8 cellular contexts compared by ENCODE assay signal in genomic region chr19:2507109-2507508, GRCh38. TPM values are rescaled to one million over a fixed set of nuclear protein-coding genes. Genes with fewer than 3 reads are reported as not detected.
DNase-seq lines count a peak whose midpoint lies in the region; ATAC-seq and TF ChIP-seq lines count a peak whose summit lies in the region.

No MANE protein-coding gene starts in this region.

- POLR2A ChIA-PET in PC-3 (lab: Charles Lee; ENCODE audit: unreplicated experiment) = interaction anchor here (0.8 kb wide), 1 partner anchor 31 kb away, joined by 4 read pairs; the partner anchor contains the start of gene GADD45B

- WGBS in trophoblast cell (ENCODE audit: extremely low coverage, insufficient coverage, insufficient read length) = no CpG with 5 or more reads among the region's 12 CpGs

- peak overlapping the region; percentile 30 for H2BK12ac ChIP-seq in trophoblast cell (ENCODE audit: low read length)

- H2AFZ ChIP-seq in PC-3 (ENCODE audit: low read length) (0 out of 2 replicates have a peak overlapping the region, but pooled peaks have one; percentile 59), trophoblast cell (ENCODE audit: insufficient read depth, low read length, poor library complexity) (no peak overlapping the region)

- H4K12ac ChIP-seq in trophoblast cell (ENCODE audit: low read depth, low read length) = no peak overlapping the region

- no peaks in the 10 kb centered on the region for H3K79me2 ChIP-seq in PC-3 (ENCODE audit: low read length)
- no peaks in the 10 kb centered on the region for H3K79me2 ChIP-seq in trophoblast cell (ENCODE audit: control insufficient read depth, insufficient read depth, low read length, poor library complexity)

- H3K36me3 ChIP-seq in PC-3 (ENCODE audit: low read depth, low read length) (no peaks in the 10 kb centered on the region), duodenal mucosa (ENCODE audit: control insufficient read depth in 1 of 2, insufficient read depth in 2 of 2, low read length in 2 of 2) (no peaks in the 10 kb centered on the region), trophoblast cell (ENCODE audit: control insufficient read depth in 1 of 2, insufficient read depth in 2 of 2, low read length in 2 of 2) (no peaks in the 10 kb centered on the region), tibial artery (no peaks in the 10 kb centered on the region)

- ATAC-seq in PC-3 (peak; percentile 71), GM18907 (IDR thresholded peaks at IDR 0.05; ENCODE audit: unreplicated experiment) (no peak)

- H3K4ac ChIP-seq in trophoblast cell (ENCODE audit: low read depth, low read length) = no peak overlapping the region

- peak overlapping the region; percentile 48 for H3K9ac ChIP-seq in PC-3 (ENCODE audit: low read length)
- no peak overlapping the region for H3K9ac ChIP-seq in duodenal mucosa (ENCODE audit: low read depth in 1 of 2, low read length in 2 of 2)
- H3K9ac ChIP-seq in trophoblast cell (ENCODE audit: low read length) = no peak overlapping the region

- CTCF ChIA-PET in PC-3 (lab: Charles Lee) = interaction anchor here (0.5 to 0.7 kb wide), 2 partner anchors 72 to 352 kb away, joined by 3 to 8 read pairs; no protein-coding TSS in a partner anchor

- H2AK5ac ChIP-seq in trophoblast cell (ENCODE audit: low read length) = peak overlapping the region; percentile 64

- BruUV-seq in PC-3 (replicated peaks; lab: Mats Ljungman, UMichigan) = no TSS peak

- DNase-seq in AG20443 (ENCODE audit: low spot score) = peak; percentile 37
- DNase-seq in HuH-7 (ENCODE audit: low spot score) = peak; percentile 72
- peak; percentile 89 for DNase-seq in PC-3
- peak in 1 of 2 donors; percentile 47 for DNase-seq in trophoblast cell
- no peak for DNase-seq in hepatic stellate cell (ENCODE audit: low spot score)
- no peak for DNase-seq in tibial artery

- peak overlapping the region; percentile 80 for H4K8ac ChIP-seq in trophoblast cell (ENCODE audit: low read depth, low read length)

- H3K4me3 ChIP-seq in PC-3 (ENCODE audit: low read length) (no peak overlapping the region), duodenal mucosa (ENCODE audit: low read depth in 1 of 2, low read length in 2 of 2) (peak overlapping the region; percentile 3 to 43), trophoblast cell (ENCODE audit: low read depth, low read length) (no peak overlapping the region), tibial artery (no peak overlapping the region)

- H3K9me3 ChIP-seq in PC-3 (ENCODE audit: low read length) (no peaks in the 10 kb centered on the region), duodenal mucosa (ENCODE audit: control insufficient read depth in 1 of 2, low read length in 2 of 2) (no peaks in the 10 kb centered on the region), trophoblast cell (ENCODE audit: insufficient read depth, low read depth, low read length) (peaks cover 3% of the 10 kb centered on the region), tibial artery (no peaks in the 10 kb centered on the region)

- no peaks in the 10 kb centered on the region for H4K20me1 ChIP-seq in PC-3 (ENCODE audit: low read length)

- no peaks in the 10 kb centered on the region for H3K9me2 ChIP-seq in PC-3 (replicated peaks; ENCODE audit: low read length)

- peak overlapping the region; percentile 82 for H3K27ac ChIP-seq in PC-3 (ENCODE audit: low read length)
- no peak overlapping the region for H3K27ac ChIP-seq in duodenal mucosa (ENCODE audit: low read depth, low read length)
- no peak overlapping the region for H3K27ac ChIP-seq in trophoblast cell (ENCODE audit: low read depth, low read length)
- no peak overlapping the region for H3K27ac ChIP-seq in tibial artery

- peak overlapping the region; percentile 15 for H2BK120ac ChIP-seq in trophoblast cell (ENCODE audit: insufficient read depth, low read length, poor library complexity)

- H3K79me1 ChIP-seq in trophoblast cell (ENCODE audit: low read length) = peaks cover 7% of the 10 kb centered on the region

- TF ChIP-seq CTCF in PC-3 (conservative IDR thresholded peaks at IDR 0.05; ENCODE audit: low read depth, low read length) (no peak), tibial artery (IDR thresholded peaks at IDR 0.05) (no peak)

- H3K4me2 ChIP-seq in PC-3 (ENCODE audit: low read length) (peak overlapping the region; percentile 67), trophoblast cell (ENCODE audit: low read length) (no peak overlapping the region)

- H3K14ac ChIP-seq in trophoblast cell (ENCODE audit: low read length) = no peak overlapping the region

- peaks cover 3% of the 10 kb centered on the region for H3F3A ChIP-seq in PC-3 (ENCODE audit: low read length, unreplicated experiment)

- H3K4me1 ChIP-seq in PC-3 (ENCODE audit: insufficient read depth, low read length) (peaks cover 14% of the 10 kb centered on the region), duodenal mucosa (ENCODE audit: control insufficient read depth in 1 of 2, insufficient read depth in 2 of 2, low read length in 2 of 2) (peaks cover 0 to 5% of the 10 kb centered on the region in 2 donors), trophoblast cell (ENCODE audit: control insufficient read depth in 1 of 2, insufficient read depth in 2 of 2, low read length in 2 of 2) (peaks cover 9 to 12% of the 10 kb centered on the region in 2 experiments), tibial artery (no peaks in the 10 kb centered on the region)

- no peak overlapping the region for H3K23ac ChIP-seq in trophoblast cell (ENCODE audit: low read length)

- intact Hi-C loops in PC-3 (cut with micrococcal nuclease) = no loop called here
- intact Hi-C loops in tibial artery (cut with DNase I; ENCODE audit: low total_unique reads) = no loop called here

- H2BK5ac ChIP-seq in trophoblast cell (ENCODE audit: low read depth, low read length, poor library complexity) = no peak overlapping the region

- H3K27me3 ChIP-seq in PC-3 (ENCODE audit: low read length) (no peaks in the 10 kb centered on the region), duodenal mucosa (ENCODE audit: control insufficient read depth in 1 of 2, insufficient read depth in 2 of 2, low read length in 2 of 2) (no peaks in the 10 kb centered on the region), trophoblast cell (ENCODE audit: insufficient read depth, low read length) (no peaks in the 10 kb centered on the region), tibial artery (peaks cover 0 to 27% of the 10 kb centered on the region in 2 donors)

- H4K91ac ChIP-seq in trophoblast cell (ENCODE audit: low read depth, low read length) = no peak overlapping the region

- no peak overlapping the region for H3K18ac ChIP-seq in trophoblast cell (ENCODE audit: low read length)

RNA-seq across cellular contexts. Expression of gene GADD45B, which starts 31.2 kb away (rescaled TPM):
- 137 and 154 TPM in 2 replicates for total RNA-seq in PC-3 (2014; rRNA removed)
- polyA plus RNA-seq in trophoblast cell (2013) = 89.4 and 93.2 TPM in 2 replicates

RNA-seq across cellular contexts. Expression of gene LMNB2, which starts 50.4 kb away (rescaled TPM):
- 220 and 327 TPM in 2 replicates for total RNA-seq in PC-3 (2014; rRNA removed)
- 103 and 105 TPM in 2 replicates for polyA plus RNA-seq in trophoblast cell (2013)

Comparison
In these comparisons a context has a peak if more than half of its experiments do, and no peak if none do; other contexts are left out.
1. DNase-seq: peak in AG20443 (single experiment), HuH-7 (single experiment) and PC-3 (single experiment); none in hepatic stellate cell (single experiment) and tibial artery (0 of 2).
2. H3K4me3 ChIP-seq: peak in duodenal mucosa (2 of 2); none in PC-3 (single experiment), trophoblast cell (single experiment) and tibial artery (0 of 2).